1 cellular context compared by ENCODE assay signal in genomic region chr1:62285440-62285839, GRCh38.
TF ChIP-seq lines count a peak whose summit lies in the region.

No MANE protein-coding gene starts in this region.

TF ChIP-seq in H1, 55 proteins besides CTCF, POLR2A, EP300 and RAD21:
- TF ChIP-seq CHD7 (IDR thresholded peaks at IDR 0.05; ENCODE audit: insufficient replicate concordance, low read length) (no peak), YY1 (IDR thresholded peaks at IDR 0.05; ENCODE audit: low read depth, low read length) (no peak), ZNF274 (IDR thresholded peaks at IDR 0.05; ENCODE audit: borderline replicate concordance, extremely low read depth, low read length) (no peak), JUND (IDR thresholded peaks at IDR 0.05; ENCODE audit: low read length) (no peak), E2F6 (IDR thresholded peaks at IDR 0.05) (no peak), TAF1 (IDR thresholded peaks at IDR 0.05; ENCODE audit: low read depth, low read length) (no peak)
